10 cellular contexts compared by ENCODE assay signal in the genomic region with DNA sequence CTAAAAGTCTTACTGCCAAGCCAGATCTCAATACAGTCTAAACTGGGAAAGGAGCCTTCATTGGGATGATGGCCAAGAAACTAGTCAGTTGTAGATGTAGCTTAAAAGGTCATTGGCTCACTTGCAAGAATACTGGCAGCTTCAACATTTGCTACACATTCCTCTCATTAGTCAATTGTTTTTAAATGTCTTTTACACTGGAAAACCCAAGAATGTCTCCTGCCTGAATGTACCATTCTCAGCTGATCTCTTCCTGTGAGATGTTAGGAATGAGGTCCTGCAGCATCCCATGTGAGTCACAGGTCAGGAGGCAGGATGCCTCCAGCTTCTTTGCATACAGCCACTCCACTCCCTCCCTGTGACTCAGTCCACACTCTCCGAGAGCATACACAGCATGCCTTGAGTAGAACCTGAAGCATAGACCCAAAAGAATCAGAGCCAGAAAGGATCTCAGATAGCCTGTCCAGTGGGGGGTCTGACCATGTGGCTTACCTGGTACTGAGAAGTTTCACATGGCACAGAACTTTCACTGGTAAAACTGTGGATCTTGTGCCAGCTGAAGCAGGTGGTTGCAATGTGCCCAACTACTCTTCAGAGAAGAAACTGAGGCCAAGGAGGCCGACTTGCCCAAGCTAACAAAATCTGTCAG. TPM values are rescaled to one million over a fixed set of nuclear protein-coding genes. Genes with fewer than 3 reads are reported as not detected.
DNase-seq lines count a peak whose midpoint lies in the region; ATAC-seq, FAIRE-seq and TF ChIP-seq lines count a peak whose summit lies in the region.
"Had no signal": no experiment of that assay in that cellular context is flagged by ENCODE, and none has a peak within 500 bp of the region (broad histone marks: within the 10 kb centered on the region; RNA-seq: fewer than 3 reads in every experiment).

No MANE protein-coding gene starts in this region.

- no peak for DNase-seq in GM23338 (ENCODE audit: low spot score)
- peak; percentile 100 for DNase-seq in astrocyte (ENCODE audit: low read depth)
- peak in 1 of 3 donors; percentile 62 for DNase-seq in right cardiac atrium
- DNase-seq in skeletal muscle cell (ENCODE audit: low read depth): peak; percentile 99
- DNase-seq in T-helper 17 cell: no peak
- DNase-seq in DMS 273 (lab: John Stamatoyannopoulos, UW; ENCODE audit: unreplicated experiment): no peak
- DNase-seq in stimulated activated naive B cell treated with anti-CD40 and anti-IgM and Interleukin-4, amounts not matched to agents 10 μg/mL and 1 μg/mL and 100 μg/mL, for 72 hours: no peak

- H3K9me3 ChIP-seq in astrocyte (ENCODE audit: insufficient read depth, low read depth, low read length): no peaks in the 10 kb centered on the region
- no peaks in the 10 kb centered on the region for H3K9me3 ChIP-seq in right cardiac atrium (ENCODE audit: control insufficient read depth, low read length)
- H3K9me3 ChIP-seq in T-helper 17 cell (ENCODE audit: control insufficient read depth, low read length, poor library complexity, severe bottlenecking): no peaks in the 10 kb centered on the region

- FAIRE-seq in astrocyte (lab: Jason Lieb, UNC): peak; percentile 92
- FAIRE-seq: GM12878 had no signal

- H2AFZ ChIP-seq in GM23338: peak overlapping the region; percentile 43; the same call in 1 of the 2 replicates
- no peak overlapping the region for H2AFZ ChIP-seq in astrocyte (ENCODE audit: low read depth, low read length)

- no peak overlapping the region for H3K27ac ChIP-seq in GM23338 (ENCODE audit: low read depth)
- peak overlapping the region; percentile 82 for H3K27ac ChIP-seq in astrocyte (ENCODE audit: low read depth, low read length)
- peak overlapping the region; percentile 14 for H3K27ac ChIP-seq in right cardiac atrium (ENCODE audit: low read length)

- intact Hi-C loops in right cardiac atrium (cut with DNase I): loop anchor here in 1 of 4 donors (10.0 kb wide), 1 partner anchor 49 kb away; no protein-coding TSS in a partner anchor

- peaks cover 2% of the 10 kb centered on the region for H3K27me3 Mint-ChIP-seq in GM23338 (ENCODE audit: insufficient read depth, low read depth, poor library complexity)
- no peaks in the 10 kb centered on the region for H3K27me3 Mint-ChIP-seq in astrocyte (ENCODE audit: low read depth, unreplicated experiment)
- peaks cover 5% of the 10 kb centered on the region for H3K27me3 Mint-ChIP-seq in T-helper 17 cell
- H3K27me3 Mint-ChIP-seq in stimulated activated naive B cell treated with anti-CD40 and anti-IgM and Interleukin-4, amounts not matched to agents 10 μg/mL and 1 μg/mL and 100 μg/mL, for 72 hours: peaks cover 4 to 13% of the 10 kb centered on the region in 2 donors

- H3K36me3 ChIP-seq in GM23338 (ENCODE audit: insufficient read depth) (no peaks in the 10 kb centered on the region), astrocyte (ENCODE audit: insufficient read depth, low read length) (no peaks in the 10 kb centered on the region)

- H3K4me1 Mint-ChIP-seq in GM23338: peaks cover 2% of the 10 kb centered on the region; the same call in 2 of the 3 replicates
- H3K4me1 Mint-ChIP-seq in astrocyte (ENCODE audit: low read depth, unreplicated experiment): peaks cover 13% of the 10 kb centered on the region
- H3K4me1 Mint-ChIP-seq in T-helper 17 cell: peaks cover 13% of the 10 kb centered on the region
- H3K4me1 Mint-ChIP-seq in stimulated activated naive B cell treated with anti-CD40 and anti-IgM and Interleukin-4, amounts not matched to agents 10 μg/mL and 1 μg/mL and 100 μg/mL, for 72 hours: peaks cover 2 to 6% of the 10 kb centered on the region in 2 donors

- H3F3A ChIP-seq in GM23338 (replicated peaks; ENCODE audit: low read depth): no peaks in the 10 kb centered on the region

- H3K9me2 ChIP-seq in GM23338 (ENCODE audit: insufficient read depth): no peaks in the 10 kb centered on the region

- WGBS in right cardiac atrium: 43% methylated on average over 2 of the region's 2 CpGs

- H3K9me3 Mint-ChIP-seq in GM23338 (peaks cover 17% of the 10 kb centered on the region), astrocyte (ENCODE audit: unreplicated experiment) (peaks cover 4% of the 10 kb centered on the region)
- peaks cover 0 to 2% of the 10 kb centered on the region in 2 donors for H3K9me3 Mint-ChIP-seq in stimulated activated naive B cell treated with anti-CD40 and anti-IgM and Interleukin-4, amounts not matched to agents 10 μg/mL and 1 μg/mL and 100 μg/mL, for 72 hours

- H4K20me1 ChIP-seq in GM23338 (replicated peaks; ENCODE audit: insufficient read depth) (no peaks in the 10 kb centered on the region), astrocyte (ENCODE audit: insufficient read depth, low read length) (no peaks in the 10 kb centered on the region)

- ATAC-seq in GM23338 (no peak), right cardiac atrium (peak; percentile 88 to 95), T-helper 17 cell (no peak), HG02763 (IDR thresholded peaks at IDR 0.05; ENCODE audit: unreplicated experiment) (no peak)
- ATAC-seq in stimulated activated naive B cell treated with anti-CD40 and anti-IgM and Interleukin-4, amounts not matched to agents 10 μg/mL and 1 μg/mL and 100 μg/mL, for 72 hours (replicated peaks): no peak

- H3K4me2 ChIP-seq in GM23338: no peak overlapping the region
- H3K4me2 ChIP-seq in astrocyte (ENCODE audit: low read length): peak overlapping the region; percentile 60

- no peak overlapping the region for H3K27ac Mint-ChIP-seq in GM23338
- peak overlapping the region; percentile 36 for H3K27ac Mint-ChIP-seq in astrocyte (ENCODE audit: unreplicated experiment)
- H3K27ac Mint-ChIP-seq in T-helper 17 cell: no peak overlapping the region
- H3K27ac Mint-ChIP-seq in stimulated activated naive B cell treated with anti-CD40 and anti-IgM and Interleukin-4, amounts not matched to agents 10 μg/mL and 1 μg/mL and 100 μg/mL, for 72 hours: no peak overlapping the region
- H3K27ac Mint-ChIP-seq: IgD-negative memory B cell had no signal

- no peak overlapping the region for H3K4me3 Mint-ChIP-seq in GM23338
- no peak overlapping the region for H3K4me3 Mint-ChIP-seq in astrocyte (ENCODE audit: unreplicated experiment)
- H3K4me3 Mint-ChIP-seq in T-helper 17 cell: no peak overlapping the region
- no peak overlapping the region for H3K4me3 Mint-ChIP-seq in stimulated activated naive B cell treated with anti-CD40 and anti-IgM and Interleukin-4, amounts not matched to agents 10 μg/mL and 1 μg/mL and 100 μg/mL, for 72 hours
- H3K4me3 Mint-ChIP-seq: IgD-negative memory B cell had no signal

- H3K4me1 ChIP-seq in GM23338 (ENCODE audit: insufficient read depth): no peaks in the 10 kb centered on the region
- peaks cover 23% of the 10 kb centered on the region for H3K4me1 ChIP-seq in astrocyte (ENCODE audit: insufficient read depth, low read length)
- H3K4me1 ChIP-seq in right cardiac atrium (ENCODE audit: control insufficient read depth, insufficient read depth, low read length): peaks cover 6% of the 10 kb centered on the region

- H3K9ac ChIP-seq in astrocyte (ENCODE audit: low read length): peak overlapping the region; percentile 49

- H3K27me3 ChIP-seq in GM23338 (ENCODE audit: insufficient read depth): no peaks in the 10 kb centered on the region
- no peaks in the 10 kb centered on the region for H3K27me3 ChIP-seq in astrocyte (ENCODE audit: insufficient read depth, low read length)
- H3K27me3 ChIP-seq in right cardiac atrium (ENCODE audit: control insufficient read depth, insufficient read depth): no peaks in the 10 kb centered on the region

- H3K4me3 ChIP-seq in GM23338 (no peak overlapping the region), astrocyte (ENCODE audit: insufficient read depth, low read depth, low read length) (no peak overlapping the region), right cardiac atrium (ENCODE audit: low read length) (no peak overlapping the region), skeletal muscle cell (ENCODE audit: low read depth, low read length) (no peak overlapping the region)
- H3K4me3 ChIP-seq: GM12878 had no signal

- H3K79me2 ChIP-seq in GM23338 (replicated peaks; ENCODE audit: insufficient read depth): no peaks in the 10 kb centered on the region
- H3K79me2 ChIP-seq in astrocyte (ENCODE audit: insufficient read depth, low read length): no peaks in the 10 kb centered on the region

- peaks cover 5% of the 10 kb centered on the region; the same call in 2 of the 3 replicates for H3K36me3 Mint-ChIP-seq in GM23338 (ENCODE audit: low read depth)
- H3K36me3 Mint-ChIP-seq in astrocyte (ENCODE audit: low read depth, unreplicated experiment): no peaks in the 10 kb centered on the region
- H3K36me3 Mint-ChIP-seq in T-helper 17 cell (ENCODE audit: low read depth): no peaks in the 10 kb centered on the region
- H3K36me3 Mint-ChIP-seq in stimulated activated naive B cell treated with anti-CD40 and anti-IgM and Interleukin-4, amounts not matched to agents 10 μg/mL and 1 μg/mL and 100 μg/mL, for 72 hours: no peaks in the 10 kb centered on the region

- TF ChIP-seq CTCF in GM23338 (conservative IDR thresholded peaks at IDR 0.05; ENCODE audit: low read depth in 2 of 2): no peak
- no peak for TF ChIP-seq CTCF in astrocyte (IDR thresholded peaks at IDR 0.05; ENCODE audit: insufficient read depth, low read depth, low read length)

TF ChIP-seq in GM23338, 12 proteins besides CTCF, POLR2A, EP300 and RAD21 (continues in another document):
- no peak for TF ChIP-seq POLR2AphosphoS5 (IDR thresholded peaks at IDR 0.05; ENCODE audit: low read depth)
- TF ChIP-seq JUNB (IDR thresholded peaks at IDR 0.05; ENCODE audit: unreplicated experiment): no peak
- TF ChIP-seq CREB1 (CRISPR knock-in tag; IDR thresholded peaks at IDR 0.05; ENCODE audit: low read depth): no peak
- no peak for TF ChIP-seq EZH2 (IDR thresholded peaks at IDR 0.05; ENCODE audit: low read depth, unreplicated experiment)
- no peak for TF ChIP-seq ETS1 (IDR thresholded peaks at IDR 0.05)

RNA-seq across cellular contexts. Expression of gene HECTD1, which starts 56.0 kb away (rescaled TPM):
- total RNA-seq in GM23338 (2014; rRNA removed; shearing (Covaris generic)): 132 and 134 TPM in 2 replicates
- 35.2 and 42.1 TPM in 2 replicates for polyA plus RNA-seq in GM23338 (2016; fragmentation: Nextera tagmentation; extraction: Ambion mirVana)
- 101 and 110 TPM in 2 replicates for total RNA-seq in astrocyte
- total RNA-seq in right cardiac atrium: 100 to 1,000 TPM; 122 to 159 (median 141) TPM
- 67.3 TPM for polyA plus RNA-seq in right cardiac atrium
- total RNA-seq in T-helper 17 cell: 100 to 1,000 TPM; 170 to 181 TPM

Comparison
In these comparisons a context has a peak if more than half of its experiments do, and no peak if none do; other contexts are left out.
1. ATAC-seq: peak in right cardiac atrium (2 of 2); none in GM23338 (single experiment), T-helper 17 cell (single experiment), HG02763 (single experiment) and stimulated activated naive B cell treated with anti-CD40 and anti-IgM and Interleukin-4, amounts not matched to agents 10 μg/mL and 1 μg/mL and 100 μg/mL, for 72 hours (0 of 2).
2. DNase-seq: peak in astrocyte (single experiment) and skeletal muscle cell (single experiment); none in GM23338 (single experiment), T-helper 17 cell (0 of 3), DMS 273 (single experiment) and stimulated activated naive B cell treated with anti-CD40 and anti-IgM and Interleukin-4, amounts not matched to agents 10 μg/mL and 1 μg/mL and 100 μg/mL, for 72 hours (single experiment).